ENCODE assay signal across 9 cellular contexts in genomic region chr7:122143376-122143750, GRCh38. TPM values are rescaled to one million over a fixed set of nuclear protein-coding genes. Genes with fewer than 3 reads are reported as not detected.
DNase-seq lines count a peak whose midpoint lies in the region; ATAC-seq, FAIRE-seq and TF ChIP-seq lines count a peak whose summit lies in the region.
"Had no signal": no experiment of that assay in that cellular context is flagged by ENCODE, and none has a peak within 500 bp of the region (broad histone marks: within the 10 kb centered on the region; RNA-seq: fewer than 3 reads in every experiment).

No MANE protein-coding gene starts in this region.

- no peak for TF ChIP-seq CTCF in AG09309 (IDR thresholded peaks at IDR 0.05; ENCODE audit: control insufficient read depth, insufficient read depth, low read depth, low read length, missing control alignments)
- TF ChIP-seq CTCF in thyroid gland (IDR thresholded peaks at IDR 0.05) = no peak

- no peak for FAIRE-seq in RCC 7860 (lab: Jason Lieb, UNC)
- FAIRE-seq: islet of Langerhans had no signal

- no peak for TF ChIP-seq POLR2A in thyroid gland (IDR thresholded peaks at IDR 0.05)

- H3K9ac ChIP-seq in duodenal mucosa (ENCODE audit: low read depth in 1 of 2, low read length in 2 of 2) = peak overlapping the region; percentile 52 to 73

- H3K27ac ChIP-seq in SJSA1 (peak overlapping the region; percentile 67), duodenal mucosa (ENCODE audit: low read depth, low read length) (peak overlapping the region; percentile 86), thyroid gland (peak overlapping the region; percentile 85 to 95 (median 92))

- DNase-seq in AG09309 (ENCODE audit: low read depth) = no peak
- peak; percentile 44 to 49 for DNase-seq in SJSA1 (ENCODE audit: low read depth in 1 of 2, low spot score in 2 of 2)
- DNase-seq in lung microvascular endothelial cell (ENCODE audit: low read depth in 2 of 2) = peak; percentile 31 to 49
- peak; percentile 14 to 23 for DNase-seq in thyroid gland
- no peak for DNase-seq in RCC 7860 (ENCODE audit: low spot score)
- DNase-seq in RPMI8226 = no peak

- H3K27me3 ChIP-seq in SJSA1 (replicated peaks) = no peaks in the 10 kb centered on the region
- H3K27me3 ChIP-seq in duodenal mucosa (ENCODE audit: control insufficient read depth in 1 of 2, insufficient read depth in 2 of 2, low read length in 2 of 2) = no peaks in the 10 kb centered on the region
- H3K27me3 ChIP-seq in thyroid gland = no peaks in the 10 kb centered on the region

- ATAC-seq in GM21529 (IDR thresholded peaks at IDR 0.05; ENCODE audit: unreplicated experiment) = peak; percentile 11

- H3K4me3 ChIP-seq in AG09309 (ENCODE audit: control insufficient read depth, low read depth, low read length) (peak overlapping the region; percentile 80), SJSA1 (peak overlapping the region; percentile 79), duodenal mucosa (ENCODE audit: low read depth in 1 of 2, low read length in 2 of 2) (peak overlapping the region; percentile 82 to 86), thyroid gland (replicated peaks in 1 of 3) (peak overlapping the region; percentile 62 to 71 (median 65))

- H3K36me3 ChIP-seq in SJSA1 (no peaks in the 10 kb centered on the region), duodenal mucosa (ENCODE audit: control insufficient read depth in 1 of 2, insufficient read depth in 2 of 2, low read length in 2 of 2) (no peaks in the 10 kb centered on the region), thyroid gland (no peaks in the 10 kb centered on the region)

- H3K4me1 ChIP-seq in SJSA1 (replicated peaks) (0 out of 2 replicates have a peak, but pooled peaks cover 3% of the 10 kb centered on the region), duodenal mucosa (ENCODE audit: control insufficient read depth in 1 of 2, insufficient read depth in 2 of 2, low read length in 2 of 2) (peaks cover 10 to 13% of the 10 kb centered on the region in 2 donors), thyroid gland (no peaks in the 10 kb centered on the region)

- no peaks in the 10 kb centered on the region for H3K9me3 ChIP-seq in SJSA1 (replicated peaks)
- H3K9me3 ChIP-seq in duodenal mucosa (ENCODE audit: control insufficient read depth in 1 of 2, low read length in 2 of 2) = no peaks in the 10 kb centered on the region
- no peaks in the 10 kb centered on the region for H3K9me3 ChIP-seq in thyroid gland

- WGBS in thyroid gland, 2 donors = 0% methylated on average over 17 to 18 of the region's 18 CpGs

- intact Hi-C loops in thyroid gland (cut with DNase I) = no loop called here

RNA-seq across cellular contexts. Expression of gene AASS, which starts 0.7 kb away (rescaled TPM):
- 14.4 and 18.7 TPM in 2 replicates for total RNA-seq in SJSA1 (2014; rRNA removed; shearing (Covaris generic))
- total RNA-seq in lung microvascular endothelial cell (15.9 and 23.4 TPM in 2 replicates), thyroid gland (10 to 100 TPM; 22.9 to 79.6 (median 36.1) TPM)

Comparison
In these comparisons a context has a peak if more than half of its experiments do, and no peak if none do; other contexts are left out.
1. DNase-seq: peak in SJSA1 (2 of 2), lung microvascular endothelial cell (2 of 2) and thyroid gland (2 of 2); none in AG09309 (single experiment), RCC 7860 (single experiment) and RPMI8226 (single experiment).
2. Peak in every context shown above with its lines, with median percentiles within 50 percentile points of each other: H3K4me3 ChIP-seq and H3K27ac ChIP-seq.